Comparison of ENCODE assay signal across 22 cellular contexts in genomic region chr2:29072971-29073725, GRCh38. TPM values are rescaled to one million over a fixed set of nuclear protein-coding genes. Genes with fewer than 3 reads are reported as not detected.
"Had no signal": no experiment of that assay in that cellular context is flagged by ENCODE, and none has a peak within 500 bp of the region (broad histone marks: within the 10 kb centered on the region; RNA-seq: fewer than 3 reads in every experiment).

No MANE protein-coding gene starts in this region.

- H3K27me3 Mint-ChIP-seq: natural killer cell treated with Interleukin-12 subunit alpha and Interleukin-12 subunit beta and Interleukin-15 and Interleukin-18, amount 100 ng/mL, for 72 hours had no signal

- H3K9me3 Mint-ChIP-seq: natural killer cell treated with Interleukin-12 subunit alpha and Interleukin-12 subunit beta and Interleukin-15 and Interleukin-18, amount 100 ng/mL, for 72 hours had no signal

- H3K9me3 ChIP-seq: colonic mucosa, esophagus squamous epithelium, gastroesophageal sphincter, psoas muscle, thoracic aorta had no signal

- H3K4me3 ChIP-seq: colonic mucosa, esophagus squamous epithelium, gastroesophageal sphincter, lung, psoas muscle, stomach, thoracic aorta had no signal

- H3K36me3 Mint-ChIP-seq: natural killer cell treated with Interleukin-12 subunit alpha and Interleukin-12 subunit beta and Interleukin-15 and Interleukin-18, amount 100 ng/mL, for 72 hours had no signal

- ATAC-seq: gastroesophageal sphincter; left colon; natural killer cell treated with Interleukin-12 subunit alpha and Interleukin-12 subunit beta and Interleukin-15 and Interleukin-18, amount 100 ng/mL, for 72 hours; psoas muscle had no signal

- H3K27ac ChIP-seq: colonic mucosa, gastroesophageal sphincter, psoas muscle, thoracic aorta had no signal

- H3K4me3 Mint-ChIP-seq: natural killer cell treated with Interleukin-12 subunit alpha and Interleukin-12 subunit beta and Interleukin-15 and Interleukin-18, amount 100 ng/mL, for 72 hours had no signal

- H3K27ac Mint-ChIP-seq: natural killer cell treated with Interleukin-12 subunit alpha and Interleukin-12 subunit beta and Interleukin-15 and Interleukin-18, amount 100 ng/mL, for 72 hours had no signal

- H3K36me3 ChIP-seq: colonic mucosa, esophagus squamous epithelium, gastroesophageal sphincter, stomach, thoracic aorta had no signal

- H3K4me1 ChIP-seq: colonic mucosa, gastroesophageal sphincter, psoas muscle had no signal

- H3K27me3 ChIP-seq: colonic mucosa, esophagus squamous epithelium, gastroesophageal sphincter, stomach had no signal

- DNase-seq: colonic mucosa; dermis blood vessel endothelial cell; esophagus squamous epithelium; foreskin fibroblast; glutamatergic neuron; left colon; left ventricle myocardium superior; mesenchymal stem cell; midbrain; psoas muscle; retina; small intestine; stimulated activated CD4-positive, alpha-beta T cell treated with anti-CD3 and anti-CD28 coated beads, Interleukin-12 subunit alpha, Interleukin-12 subunit beta, amount 100 ng/mL, for 4 hours; stimulated activated naive CD4-positive, alpha-beta T cell; stomach; substantia nigra; trophoblast cell had no signal

RNA-seq across cellular contexts. Expression of gene PCARE, which starts 1.2 kb away (rescaled TPM):
- total RNA-seq: colonic mucosa; dermis blood vessel endothelial cell; epithelial cell of proximal tubule; left colon; natural killer cell treated with Interleukin-12 subunit alpha and Interleukin-12 subunit beta and Interleukin-15 and Interleukin-18, amount 100 ng/mL, for 72 hours; thoracic aorta had no signal
